Comparison of ENCODE assay signal across 9 cellular contexts in the genomic region with DNA sequence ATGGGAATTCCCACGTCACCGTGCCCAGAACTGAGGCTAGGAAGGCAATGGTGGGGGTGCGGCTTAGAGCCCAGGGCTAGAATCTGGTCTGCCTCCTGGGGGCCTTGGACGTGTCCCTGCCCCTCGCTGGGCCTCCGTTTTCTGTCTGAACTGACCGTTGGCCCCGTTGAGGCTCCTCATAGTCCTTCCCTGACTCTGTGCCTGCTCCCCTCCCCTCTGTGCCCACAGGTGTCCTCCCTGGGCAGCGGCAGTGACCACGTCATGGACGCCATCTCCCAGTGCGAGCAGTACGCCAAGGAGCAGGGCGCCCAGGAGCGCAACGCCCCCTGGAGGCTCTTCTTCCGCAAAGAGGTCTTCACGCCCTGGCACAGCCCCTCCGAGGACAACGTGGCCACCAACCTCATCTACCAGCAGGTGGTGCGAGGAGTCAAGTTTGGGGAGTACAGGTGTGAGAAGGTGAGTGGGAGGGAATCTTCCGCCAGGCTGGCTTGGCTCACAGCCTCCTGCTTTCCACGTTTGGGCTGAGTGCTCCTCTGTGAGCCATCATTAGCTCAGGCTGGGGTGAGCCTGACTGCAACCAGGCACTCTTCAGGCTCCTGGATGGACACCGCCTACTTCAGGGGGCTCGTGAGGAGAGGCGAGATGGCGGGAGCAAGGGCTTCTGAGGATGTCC.
DNase-seq lines count a peak whose midpoint lies in the region; ATAC-seq, FAIRE-seq and TF ChIP-seq lines count a peak whose summit lies in the region.
"Had no signal": no experiment of that assay in that cellular context is flagged by ENCODE, and none has a peak within 500 bp of the region (broad histone marks: within the 10 kb centered on the region; RNA-seq: fewer than 3 reads in every experiment).

No MANE protein-coding gene starts in this region.

- no peaks in the 10 kb centered on the region for H3K27me3 ChIP-seq in astrocyte (ENCODE audit: insufficient read depth, low read length)

- peak; percentile 50 for ATAC-seq in HG03139 (IDR thresholded peaks at IDR 0.05; ENCODE audit: unreplicated experiment)
- ATAC-seq in HG03280 (IDR thresholded peaks at IDR 0.05; ENCODE audit: unreplicated experiment) = no peak
- ATAC-seq in natural killer cell treated with Interleukin-12 subunit alpha and Interleukin-12 subunit beta and Interleukin-15 and Interleukin-18, amount 100 ng/mL, for 72 hours = no peak

- no peaks in the 10 kb centered on the region for H3K79me2 ChIP-seq in astrocyte (ENCODE audit: insufficient read depth, low read length)

- intact Hi-C loops in kidney (cut with DNase I) = loop anchor here (10.0 kb wide), 1 partner anchor 343 kb away; no protein-coding TSS in a partner anchor

- no peaks in the 10 kb centered on the region for H3K4me1 ChIP-seq in astrocyte (ENCODE audit: insufficient read depth, low read length)
- peaks cover 0 to 7% of the 10 kb centered on the region in 2 donors for H3K4me1 ChIP-seq in kidney (ENCODE audit: control insufficient read depth in 1 of 2, insufficient read depth in 1 of 2, low read depth in 1 of 2, low read length in 2 of 2)

- H3K4me1 Mint-ChIP-seq in astrocyte (ENCODE audit: low read depth, unreplicated experiment) = no peaks in the 10 kb centered on the region
- peaks cover 0 to 2% of the 10 kb centered on the region in 2 donors for H3K4me1 Mint-ChIP-seq in natural killer cell treated with Interleukin-12 subunit alpha and Interleukin-12 subunit beta and Interleukin-15 and Interleukin-18, amount 100 ng/mL, for 72 hours (ENCODE audit: low read depth in 2 of 2)
- H3K4me1 Mint-ChIP-seq: IgD-negative memory B cell had no signal

- peak overlapping the region; percentile 54 for H2AFZ ChIP-seq in astrocyte (ENCODE audit: low read depth, low read length)

- H3K9ac ChIP-seq in astrocyte (ENCODE audit: low read length) (no peak overlapping the region), kidney (ENCODE audit: low read length in 2 of 2) (peak overlapping the region in 1 of 2 donors; percentile 16)

- no peak overlapping the region for H3K27ac Mint-ChIP-seq in astrocyte (ENCODE audit: unreplicated experiment)
- H3K27ac Mint-ChIP-seq in natural killer cell treated with Interleukin-12 subunit alpha and Interleukin-12 subunit beta and Interleukin-15 and Interleukin-18, amount 100 ng/mL, for 72 hours = no peak overlapping the region
- H3K27ac Mint-ChIP-seq: IgD-negative memory B cell had no signal

- peaks cover 9% of the 10 kb centered on the region for H3K27me3 Mint-ChIP-seq in astrocyte (ENCODE audit: low read depth, unreplicated experiment)
- H3K27me3 Mint-ChIP-seq in natural killer cell treated with Interleukin-12 subunit alpha and Interleukin-12 subunit beta and Interleukin-15 and Interleukin-18, amount 100 ng/mL, for 72 hours = no peaks in the 10 kb centered on the region
- H3K27me3 Mint-ChIP-seq: IgD-negative memory B cell had no signal

- peaks cover 4% of the 10 kb centered on the region for H3K9me3 ChIP-seq in astrocyte (ENCODE audit: insufficient read depth, low read depth, low read length)
- H3K9me3 ChIP-seq in kidney (ENCODE audit: control insufficient read depth in 1 of 2, low read length in 2 of 2) = no peaks in the 10 kb centered on the region

- peak overlapping the region; percentile 57 for H3K4me2 ChIP-seq in astrocyte (ENCODE audit: low read length)

- H3K4me3 Mint-ChIP-seq in astrocyte (ENCODE audit: unreplicated experiment) = no peak overlapping the region
- no peak overlapping the region for H3K4me3 Mint-ChIP-seq in natural killer cell treated with Interleukin-12 subunit alpha and Interleukin-12 subunit beta and Interleukin-15 and Interleukin-18, amount 100 ng/mL, for 72 hours
- H3K4me3 Mint-ChIP-seq: IgD-negative memory B cell had no signal

- H3K27ac ChIP-seq in astrocyte (ENCODE audit: low read depth, low read length) (no peak overlapping the region), kidney (ENCODE audit: low read depth in 2 of 2, low read length in 2 of 2) (no peak overlapping the region)

- FAIRE-seq in astrocyte (lab: Jason Lieb, UNC) = no peak
- no peak for FAIRE-seq in kidney (lab: Jason Lieb, UNC)

- peak; percentile 38 for TF ChIP-seq CTCF in astrocyte (IDR thresholded peaks at IDR 0.05; ENCODE audit: insufficient read depth, low read depth, low read length)
- TF ChIP-seq CTCF in kidney (IDR thresholded peaks at IDR 0.05; ENCODE audit: borderline replicate concordance, extremely low read depth, insufficient read depth) = peak; percentile 58

- no peaks in the 10 kb centered on the region for H3K36me3 Mint-ChIP-seq in astrocyte (ENCODE audit: low read depth, unreplicated experiment)
- H3K36me3 Mint-ChIP-seq in natural killer cell treated with Interleukin-12 subunit alpha and Interleukin-12 subunit beta and Interleukin-15 and Interleukin-18, amount 100 ng/mL, for 72 hours = no peaks in the 10 kb centered on the region
- H3K36me3 Mint-ChIP-seq: IgD-negative memory B cell had no signal

- H4K20me1 ChIP-seq in astrocyte (ENCODE audit: insufficient read depth, low read length) = no peaks in the 10 kb centered on the region

- no peaks in the 10 kb centered on the region for H3K36me3 ChIP-seq in astrocyte (ENCODE audit: insufficient read depth, low read length)
- H3K36me3 ChIP-seq in kidney (ENCODE audit: control insufficient read depth in 1 of 2, insufficient read depth in 2 of 2, low read length in 2 of 2) = no peaks in the 10 kb centered on the region

- H3K9me3 Mint-ChIP-seq in astrocyte (ENCODE audit: unreplicated experiment) = no peaks in the 10 kb centered on the region
- H3K9me3 Mint-ChIP-seq in natural killer cell treated with Interleukin-12 subunit alpha and Interleukin-12 subunit beta and Interleukin-15 and Interleukin-18, amount 100 ng/mL, for 72 hours = no peaks in the 10 kb centered on the region
- H3K9me3 Mint-ChIP-seq: IgD-negative memory B cell had no signal

- H3K4me3 ChIP-seq in astrocyte (ENCODE audit: insufficient read depth, low read depth, low read length) (no peak overlapping the region), kidney (ENCODE audit: low read length in 2 of 2) (peak overlapping the region in 1 of 2 donors; percentile 33)

- DNase-seq in CMK (ENCODE audit: low read depth) = peak; percentile 55
- peak; percentile 95 for DNase-seq in SHP77 treated with DMSO at 0.1 percent for 48 hours (lab: John Stamatoyannopoulos, UW)
- DNase-seq in astrocyte (ENCODE audit: low read depth) = peak; percentile 26
- peak; percentile 82 for DNase-seq in kidney
- peak; percentile 22 to 60 for DNase-seq in stimulated activated CD8-positive, alpha-beta memory T cell treated with anti-CD3 and anti-CD28 coated beads, Interleukin-2, amount 100 ng/mL, for 48 hours (ENCODE audit: low read depth in 2 of 2)
- DNase-seq in natural killer cell treated with Interleukin-12 subunit alpha and Interleukin-12 subunit beta and Interleukin-15 and Interleukin-18, amount 100 ng/mL, for 72 hours (ENCODE audit: low spot score) = no peak
